21 cellular contexts compared by ENCODE assay signal in genomic region chr10:7836571-7836970, GRCh38.
"Had no signal": no experiment of that assay in that cellular context is flagged by ENCODE, and none has a peak within 500 bp of the region (broad histone marks: within the 10 kb centered on the region; RNA-seq: fewer than 3 reads in every experiment).

No MANE protein-coding gene starts in this region.

- H3K4me3 ChIP-seq: coronary artery, dorsolateral prefrontal cortex, esophagus squamous epithelium, gastrocnemius medialis, heart right ventricle, left lung, lower lobe of right lung, mucosa of descending colon had no signal

- H3K27ac Mint-ChIP-seq: mesothelial cell of epicardium had no signal

- H3K4me3 Mint-ChIP-seq: mesothelial cell of epicardium, naive B cell had no signal

- H3K27me3 Mint-ChIP-seq: naive B cell had no signal

- H3K36me3 ChIP-seq: esophagus squamous epithelium, gastrocnemius medialis, left lung, lower lobe of right lung had no signal

- H3K9me3 Mint-ChIP-seq: mesothelial cell of epicardium, naive B cell had no signal

- H3K4me1 ChIP-seq: esophagus squamous epithelium, gastrocnemius medialis, heart right ventricle, left lung, lower lobe of right lung had no signal

- H3K27me3 ChIP-seq: dorsolateral prefrontal cortex, esophagus squamous epithelium, gastrocnemius medialis, heart right ventricle, left lung had no signal

- ATAC-seq: gastrocnemius medialis, heart right ventricle, left cardiac atrium, left lung, left ventricle myocardium superior, lower lobe of right lung, mucosa of descending colon had no signal

- DNase-seq: dermis blood vessel endothelial cell; dorsolateral prefrontal cortex; effector CD4-positive, alpha-beta T cell; effector memory CD4-positive, alpha-beta T cell; esophagus squamous epithelium; foreskin fibroblast; foreskin melanocyte; gastrocnemius medialis; glutamatergic neuron; head of caudate nucleus; heart right ventricle; hippocampal formation; left cardiac atrium; left lung; left ventricle myocardium superior; lower lobe of right lung; mesenchymal stem cell; mucosa of descending colon; naive B cell had no signal

- H3K9me3 ChIP-seq: esophagus squamous epithelium, gastrocnemius medialis, heart right ventricle, left lung, lower lobe of right lung, mucosa of descending colon had no signal

- H3K27ac ChIP-seq: coronary artery, dorsolateral prefrontal cortex, esophagus squamous epithelium, gastrocnemius medialis, heart right ventricle, left lung, lower lobe of right lung had no signal

- H3K4me1 Mint-ChIP-seq: mesothelial cell of epicardium had no signal
